ENCODE assay signal across 1 cellular context in genomic region chr1:12477936-12478611, GRCh38.
A peak's percentile ranks its signal among the peaks of the same experiment; 100 is the strongest.
TF ChIP-seq lines count a peak whose summit lies in the region.

No MANE protein-coding gene starts in this region.

TF ChIP-seq in K562, 482 proteins besides CTCF, POLR2A, EP300 and RAD21 (continued from another document and continues in another):
- TF ChIP-seq CUX1 (CRISPR knock-in tag; IDR thresholded peaks at IDR 0.05) (peak; percentile 81; the same call in 1 of the 2 replicates), KAT7 (CRISPR knock-in tag; IDR thresholded peaks at IDR 0.05; ENCODE audit: borderline replicate concordance) (peak; percentile 86; the same call in 1 of the 2 replicates), ZNF384 (IDR thresholded peaks at IDR 0.05; ENCODE audit: low read depth, low read length) (peak; percentile 46; the same call in 1 of the 2 replicates), HDAC1 (IDR thresholded peaks at IDR 0.05) (peak in 1 of 2 experiments; percentile 95; a peak in 2 of 4 replicates), RCOR1 (IDR thresholded peaks at IDR 0.05; ENCODE audit: borderline replicate concordance in 1 of 2, low read depth in 2 of 2, low read length in 2 of 2) (peak; percentile 97 to 99), SIRT6 (IDR thresholded peaks at IDR 0.05; ENCODE audit: low read depth, low read length) (peak; percentile 18), DLX4 (CRISPR knock-in tag; IDR thresholded peaks at IDR 0.05) (no peak), ARID1B (IDR thresholded peaks at IDR 0.05) (peak; percentile 95), CXXC5 (CRISPR knock-in tag; IDR thresholded peaks at IDR 0.05) (peak; percentile 98), BRD9 (IDR thresholded peaks at IDR 0.05; ENCODE audit: low read depth, partially characterized antibody) (peak; percentile 86), SRF (CRISPR knock-in tag; IDR thresholded peaks at IDR 0.05) (peak in 1 of 2 experiments; percentile 34; a peak in 1 of 4 replicates), ARNT (IDR thresholded peaks at IDR 0.05) (peak; percentile 65 to 89; a peak in 3 of 4 replicates), NCOA1 (IDR thresholded peaks at IDR 0.05; ENCODE audit: low read depth) (peak; percentile 92), CBX1 (IDR thresholded peaks at IDR 0.05; ENCODE audit: low read depth) (peak; percentile 53), MGA (IDR thresholded peaks at IDR 0.05) (peak; percentile 95), SOX6 (IDR thresholded peaks at IDR 0.05) (peak; percentile 97), C11orf30 (IDR thresholded peaks at IDR 0.05; ENCODE audit: low read depth) (no peak), ZBTB9 (CRISPR knock-in tag; IDR thresholded peaks at IDR 0.05) (peak; percentile 80), HDAC3 (IDR thresholded peaks at IDR 0.05; ENCODE audit: borderline replicate concordance, partially characterized antibody) (peak; percentile 96), TEAD2 (tag; IDR thresholded peaks at IDR 0.05) (peak; percentile 57), ZBTB17 (CRISPR knock-in tag; IDR thresholded peaks at IDR 0.05) (0 out of 2 replicates have a peak, but pooled peaks have one; percentile 71), E2F8 (IDR thresholded peaks at IDR 0.05; ENCODE audit: low read depth, partially characterized antibody) (peak; percentile 68), FOXK2 (conservative IDR thresholded peaks at IDR 0.05 in 1 of 2, IDR thresholded peaks at IDR 0.05 in 1 of 2; ENCODE audit: low read depth in 2 of 2) (peak; percentile 75 to 81), PCBP1 (IDR thresholded peaks at IDR 0.05; ENCODE audit: low read depth, low read length, poor library complexity, severe bottlenecking) (no peak), SRSF7 (optimal IDR thresholded peaks at IDR 0.05; ENCODE audit: low read depth, low read length) (no peak), POLR2G (IDR thresholded peaks at IDR 0.05; ENCODE audit: low read depth, low read length) (peak; percentile 72), ZNF644 (tag; IDR thresholded peaks at IDR 0.05; ENCODE audit: low read depth) (peak; percentile 91), EGR1 (conservative IDR thresholded peaks at IDR 0.05) (peak; percentile 83), GTF3C2 (IDR thresholded peaks at IDR 0.05; ENCODE audit: borderline replicate concordance, extremely low read depth, insufficient read length) (no peak), NFRKB (IDR thresholded peaks at IDR 0.05; ENCODE audit: low read depth) (peak; percentile 82), POLR2AphosphoS5 (IDR thresholded peaks at IDR 0.05; ENCODE audit: control insufficient read depth, insufficient read depth, low read depth, low read length) (peak; percentile 83; the same call in 1 of the 2 replicates), ZNF668 (CRISPR knock-in tag; IDR thresholded peaks at IDR 0.05) (peak; percentile 59; the same call in 1 of the 2 replicates), CREM (IDR thresholded peaks at IDR 0.05; ENCODE audit: low read depth) (peak; percentile 88), NFIX (CRISPR knock-in tag; IDR thresholded peaks at IDR 0.05; ENCODE audit: low read depth) (peak; percentile 84), RB1 (IDR thresholded peaks at IDR 0.05; ENCODE audit: low read depth) (peak; percentile 13; the same call in 1 of the 2 replicates)
